ENCODE assay signal across 11 cellular contexts in genomic region chr4:86439293-86439692, GRCh38.
"Had no signal": no experiment of that assay in that cellular context is flagged by ENCODE, and none has a peak within 500 bp of the region (broad histone marks: within the 10 kb centered on the region; RNA-seq: fewer than 3 reads in every experiment).

No MANE protein-coding gene starts in this region.

- H3K4me3 ChIP-seq: GM23248, GM23338, HAP-1 had no signal

- H3K4me2 ChIP-seq: GM23338 had no signal

- ATAC-seq: GM23338, HCT116 had no signal

- H3K4me3 Mint-ChIP-seq: GM23338, H9, HFFc6 had no signal

- H3K9me3 ChIP-seq: HAP-1 had no signal

- H3K9ac ChIP-seq: GM23248 had no signal

- FAIRE-seq: H1, H54 had no signal

- H3K27ac Mint-ChIP-seq: HFFc6 had no signal

- DNase-seq: GM23248, GOT3, H7, H9, HCEC 1CT, HFFc6 had no signal

- H3K36me3 ChIP-seq: HAP-1 had no signal

- H2AFZ ChIP-seq: GM23248, GM23338 had no signal

- H3K27ac ChIP-seq: GM23248 had no signal

- H3K9me3 Mint-ChIP-seq: HFFc6 had no signal
